ENCODE assay signal across 35 cellular contexts in the genomic region with DNA sequence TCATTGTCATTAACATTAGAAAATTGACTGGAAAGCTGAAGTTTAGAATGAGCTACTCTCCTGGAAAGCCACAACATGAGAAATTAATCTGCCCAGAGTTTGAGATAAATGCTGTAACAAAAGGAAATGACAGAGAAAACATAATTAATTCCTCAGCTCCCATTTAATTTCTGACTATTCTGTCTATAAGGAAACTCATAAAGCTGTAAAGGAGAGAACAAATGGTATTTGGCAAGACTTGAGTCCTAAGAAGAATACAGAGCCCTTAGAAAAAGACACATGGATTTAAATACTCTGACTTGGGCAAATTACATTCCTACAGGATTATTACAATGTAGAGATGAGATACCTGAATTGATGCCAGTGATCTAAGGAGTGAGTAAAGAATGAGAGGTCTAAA.
DNase-seq lines count a peak whose midpoint lies in the region; ATAC-seq, FAIRE-seq and TF ChIP-seq lines count a peak whose summit lies in the region.
"Had no signal": no experiment of that assay in that cellular context is flagged by ENCODE, and none has a peak within 500 bp of the region (broad histone marks: within the 10 kb centered on the region; RNA-seq: fewer than 3 reads in every experiment).

No MANE protein-coding gene starts in this region.

- H3K36me3 ChIP-seq in GM23338 (ENCODE audit: insufficient read depth) (no peaks in the 10 kb centered on the region), HepG2 (replicated peaks in 1 of 2; ENCODE audit: control insufficient read depth in 1 of 2, insufficient read depth in 2 of 2, low read length in 2 of 2) (no peaks in the 10 kb centered on the region)
- H3K36me3 ChIP-seq in naive thymus-derived CD4-positive, alpha-beta T cell (ENCODE audit: control insufficient read depth in 2 of 3, insufficient read depth in 3 of 3, low read length in 3 of 3) = no peaks in the 10 kb centered on the region
- H3K36me3 ChIP-seq: BE2C; BLaER1; BLaER1 treated with 17β-estradiol and CSF1 and Interleukin-3, amounts not matched to agents 10 nM and 100 nM had no signal

- TF ChIP-seq RAD21 in HepG2 (CRISPR knock-in tag; IDR thresholded peaks at IDR 0.05) = no peak

- H3K27ac ChIP-seq in GM23338 (ENCODE audit: low read depth) (no peak overlapping the region), HepG2 (ENCODE audit: extremely low read length, insufficient read depth, low read length) (no peak overlapping the region)
- H3K27ac ChIP-seq in naive thymus-derived CD4-positive, alpha-beta T cell (ENCODE audit: low read depth, low read length) = no peak overlapping the region
- H3K27ac ChIP-seq: 22Rv1; A549; BLaER1; BLaER1 treated with 17β-estradiol and CSF1 and Interleukin-3, amounts not matched to agents 10 nM and 100 nM; C4-2B had no signal

- TF ChIP-seq POLR2A in HepG2 (IDR thresholded peaks at IDR 0.05; ENCODE audit: insufficient read depth in 1 of 2, low read depth in 2 of 2, low read length in 2 of 2) = no peak

- POLR2A ChIA-PET in activated CD4-positive, alpha-beta memory T cell treated with anti-CD3 and anti-CD28 coated beads, Interleukin-2, amount 10 ng/mL, durations not matched to agents 7 days and 5 days (lab: Charles Lee) = no interaction called here
- POLR2A ChIA-PET in naive thymus-derived CD4-positive, alpha-beta T cell (lab: Charles Lee) = no interaction called here
- POLR2A ChIA-PET in HepG2 (lab: Yijun Ruan, JAX) = no interaction called here

- CTCF ChIA-PET in activated CD4-positive, alpha-beta memory T cell treated with anti-CD3 and anti-CD28 coated beads, Interleukin-2, amount 10 ng/mL, durations not matched to agents 7 days and 5 days (lab: Charles Lee) = no interaction called here
- CTCF ChIA-PET in naive thymus-derived CD4-positive, alpha-beta T cell (lab: Charles Lee) = no interaction called here
- CTCF ChIA-PET in HepG2 (lab: Yijun Ruan, JAX; ENCODE audit: low intra/inter-chr PET ratio, low total read pairs) = no interaction called here

- no peak overlapping the region for H3K9ac ChIP-seq in HepG2 (ENCODE audit: insufficient read depth, low read depth, low read length)
- H3K9ac ChIP-seq: BLaER1; BLaER1 treated with 17β-estradiol and CSF1 and Interleukin-3, amounts not matched to agents 10 nM and 100 nM had no signal

- no peak for FAIRE-seq in HepG2 (lab: Jason Lieb, UNC)
- FAIRE-seq: A204.1, A549, D721Med had no signal

- H3K4me2 ChIP-seq in GM23338 (no peak overlapping the region), HepG2 (ENCODE audit: low read depth, low read length) (no peak overlapping the region)
- H3K4me2 ChIP-seq: A549; BLaER1; BLaER1 treated with 17β-estradiol and CSF1 and Interleukin-3, amounts not matched to agents 10 nM and 100 nM had no signal

- H3K4me3 ChIP-seq in GM23338 (no peak overlapping the region), HepG2 (replicated peaks in 1 of 3; ENCODE audit: insufficient read depth in 1 of 3, low read depth in 2 of 3, low read length in 3 of 3) (no peak overlapping the region)
- H3K4me3 ChIP-seq in naive thymus-derived CD4-positive, alpha-beta T cell (ENCODE audit: low read length) = no peak overlapping the region
- H3K4me3 ChIP-seq: A549; BLaER1; BLaER1 treated with 17β-estradiol and CSF1 and Interleukin-3, amounts not matched to agents 10 nM and 100 nM had no signal

- H3K9me3 ChIP-seq in naive thymus-derived CD4-positive, alpha-beta T cell (ENCODE audit: control insufficient read depth in 2 of 3, low read length in 3 of 3) = no peaks in the 10 kb centered on the region
- no peaks in the 10 kb centered on the region for H3K9me3 ChIP-seq in HepG2 (ENCODE audit: low read length)
- H3K9me3 ChIP-seq: A549; BE2C; BLaER1; BLaER1 treated with 17β-estradiol and CSF1 and Interleukin-3, amounts not matched to agents 10 nM and 100 nM; Caco-2 had no signal

- peak overlapping the region; percentile 22 for H3K27ac Mint-ChIP-seq in GM23338
- no peak overlapping the region for H3K27ac Mint-ChIP-seq in activated CD4-positive, alpha-beta memory T cell treated with anti-CD3 and anti-CD28 coated beads, Interleukin-2, amount 10 ng/mL, durations not matched to agents 7 days and 5 days
- H3K27ac Mint-ChIP-seq in naive thymus-derived CD4-positive, alpha-beta T cell = no peak overlapping the region
- H3K27ac Mint-ChIP-seq: B cell; CD14-positive monocyte; CD4-positive, alpha-beta memory T cell; CD4-positive, alpha-beta T cell; CD4-positive, CD25-positive, alpha-beta regulatory T cell; CD8-positive, alpha-beta memory T cell; CD8-positive, alpha-beta T cell had no signal

- no peak overlapping the region for H2AFZ ChIP-seq in GM23338
- no peak overlapping the region for H2AFZ ChIP-seq in HepG2 (ENCODE audit: low read length)

- ATAC-seq in GM23338 = no peak
- no peak for ATAC-seq in naive thymus-derived CD4-positive, alpha-beta T cell
- ATAC-seq in HepG2 = no peak
- ATAC-seq: A549; CD8-positive, alpha-beta T cell had no signal

- H3K4me3 Mint-ChIP-seq in GM23338 = no peak overlapping the region
- H3K4me3 Mint-ChIP-seq in activated CD4-positive, alpha-beta memory T cell treated with anti-CD3 and anti-CD28 coated beads, Interleukin-2, amount 10 ng/mL, durations not matched to agents 7 days and 5 days = no peak overlapping the region
- H3K4me3 Mint-ChIP-seq in naive thymus-derived CD4-positive, alpha-beta T cell = no peak overlapping the region
- H3K4me3 Mint-ChIP-seq: B cell; CD14-positive monocyte; CD4-positive, alpha-beta memory T cell; CD4-positive, alpha-beta T cell; CD4-positive, CD25-positive, alpha-beta regulatory T cell; CD8-positive, alpha-beta memory T cell; CD8-positive, alpha-beta T cell had no signal

- no peaks in the 10 kb centered on the region for H4K20me1 ChIP-seq in GM23338 (replicated peaks; ENCODE audit: insufficient read depth)
- no peaks in the 10 kb centered on the region for H4K20me1 ChIP-seq in HepG2 (ENCODE audit: insufficient read depth, low read length)
- H4K20me1 ChIP-seq: BLaER1; BLaER1 treated with 17β-estradiol and CSF1 and Interleukin-3, amounts not matched to agents 10 nM and 100 nM had no signal

- TF ChIP-seq CTCF in GM23338 (conservative IDR thresholded peaks at IDR 0.05; ENCODE audit: low read depth in 2 of 2) (no peak), HepG2 (CRISPR knock-in tag; IDR thresholded peaks at IDR 0.05) (no peak)

- BruUV-seq in HepG2 (replicated peaks; lab: Mats Ljungman, UMichigan) = no TSS peak

- no peaks in the 10 kb centered on the region for H3K27me3 ChIP-seq in GM23338 (ENCODE audit: insufficient read depth)
- H3K27me3 ChIP-seq in naive thymus-derived CD4-positive, alpha-beta T cell (ENCODE audit: control insufficient read depth in 2 of 2, insufficient read depth in 2 of 2, low read length in 2 of 2) = no peaks in the 10 kb centered on the region
- no peaks in the 10 kb centered on the region for H3K27me3 ChIP-seq in HepG2 (ENCODE audit: control insufficient read depth in 1 of 2, insufficient read depth in 2 of 2, low read length in 2 of 2)
- H3K27me3 ChIP-seq: BE2C; BLaER1; BLaER1 treated with 17β-estradiol and CSF1 and Interleukin-3, amounts not matched to agents 10 nM and 100 nM had no signal

- H3K4me1 Mint-ChIP-seq in GM23338 = peaks cover 8% of the 10 kb centered on the region; the same call in 2 of the 3 replicates
- H3K4me1 Mint-ChIP-seq in activated CD4-positive, alpha-beta memory T cell treated with anti-CD3 and anti-CD28 coated beads, Interleukin-2, amount 10 ng/mL, durations not matched to agents 7 days and 5 days = no peaks in the 10 kb centered on the region
- H3K4me1 Mint-ChIP-seq in naive thymus-derived CD4-positive, alpha-beta T cell = no peaks in the 10 kb centered on the region
- H3K4me1 Mint-ChIP-seq: B cell; CD14-positive monocyte; CD4-positive, alpha-beta memory T cell; CD4-positive, CD25-positive, alpha-beta regulatory T cell; CD8-positive, alpha-beta memory T cell had no signal

- H3K4me1 ChIP-seq in GM23338 (ENCODE audit: insufficient read depth) (no peaks in the 10 kb centered on the region), HepG2 (ENCODE audit: insufficient read depth, low read length) (no peaks in the 10 kb centered on the region)
- no peaks in the 10 kb centered on the region for H3K4me1 ChIP-seq in naive thymus-derived CD4-positive, alpha-beta T cell (ENCODE audit: control insufficient read depth in 2 of 2, insufficient read depth in 2 of 2, low read length in 2 of 2)
- H3K4me1 ChIP-seq: A549; BE2C; BLaER1; BLaER1 treated with 17β-estradiol and CSF1 and Interleukin-3, amounts not matched to agents 10 nM and 100 nM; Caco-2 had no signal

- H3F3A ChIP-seq in GM23338 (replicated peaks; ENCODE audit: low read depth) = no peaks in the 10 kb centered on the region

- H3K27me3 Mint-ChIP-seq in GM23338 (ENCODE audit: insufficient read depth, low read depth, poor library complexity) = no peaks in the 10 kb centered on the region
- H3K27me3 Mint-ChIP-seq in activated CD4-positive, alpha-beta memory T cell treated with anti-CD3 and anti-CD28 coated beads, Interleukin-2, amount 10 ng/mL, durations not matched to agents 7 days and 5 days = no peaks in the 10 kb centered on the region
- H3K27me3 Mint-ChIP-seq in naive thymus-derived CD4-positive, alpha-beta T cell = no peaks in the 10 kb centered on the region
- H3K27me3 Mint-ChIP-seq: B cell; CD4-positive, alpha-beta memory T cell; CD4-positive, alpha-beta T cell; CD4-positive, CD25-positive, alpha-beta regulatory T cell; CD8-positive, alpha-beta memory T cell had no signal

- TF ChIP-seq EP300 in HepG2 (IDR thresholded peaks at IDR 0.05; ENCODE audit: low read depth in 2 of 2, low read length in 2 of 2) = no peak
- no peak for TF ChIP-seq EP300 in HepG2 (CRISPR knock-in tag; IDR thresholded peaks at IDR 0.05; ENCODE audit: borderline replicate concordance)

- H3K36me3 Mint-ChIP-seq in GM23338 (ENCODE audit: low read depth) = no peaks in the 10 kb centered on the region
- H3K36me3 Mint-ChIP-seq in activated CD4-positive, alpha-beta memory T cell treated with anti-CD3 and anti-CD28 coated beads, Interleukin-2, amount 10 ng/mL, durations not matched to agents 7 days and 5 days (ENCODE audit: low read depth) = no peaks in the 10 kb centered on the region
- H3K36me3 Mint-ChIP-seq in naive thymus-derived CD4-positive, alpha-beta T cell = no peaks in the 10 kb centered on the region
- H3K36me3 Mint-ChIP-seq: CD14-positive monocyte; CD4-positive, alpha-beta memory T cell; CD4-positive, CD25-positive, alpha-beta regulatory T cell; CD8-positive, alpha-beta memory T cell; CD8-positive, alpha-beta T cell had no signal

- intact Hi-C loops in naive thymus-derived CD4-positive, alpha-beta T cell (cut with micrococcal nuclease) = no loop called here
- intact Hi-C loops in HepG2 (cut with micrococcal nuclease; ENCODE audit: unreplicated experiment) = no loop called here

- no peaks in the 10 kb centered on the region for H3K9me2 ChIP-seq in GM23338 (ENCODE audit: insufficient read depth)

- DNase-seq in A172 (ENCODE audit: low spot score) (peak; percentile 10), GM23338 (ENCODE audit: low spot score) (no peak), NCI-H226 (peak; percentile 23), HepG2 (ENCODE audit: low spot score) (no peak)
- no peak for DNase-seq in activated CD4-positive, alpha-beta memory T cell treated with anti-CD3 and anti-CD28 coated beads, Interleukin-2, amount 10 ng/mL, durations not matched to agents 7 days and 5 days
- no peak for DNase-seq in naive thymus-derived CD4-positive, alpha-beta T cell
- DNase-seq: 8988T; ACHN; AML-193; BE2C; C1 segment of cervical spinal cord; Caco-2; Calu3; CD4-positive, alpha-beta memory T cell; CD4-positive, alpha-beta T cell; CD4-positive, CD25-positive, alpha-beta regulatory T cell; CD8-positive, alpha-beta memory T cell; CD8-positive, alpha-beta T cell; COR-L47; DMS 273 treated with DMSO at 0.1 percent for 48 hours; DMS153; DMS53; DMS79; DMS79 treated with DMSO at 0.1 percent for 48 hours; DND-41; EL had no signal

- no peaks in the 10 kb centered on the region for H3K9me3 Mint-ChIP-seq in GM23338
- no peaks in the 10 kb centered on the region for H3K9me3 Mint-ChIP-seq in activated CD4-positive, alpha-beta memory T cell treated with anti-CD3 and anti-CD28 coated beads, Interleukin-2, amount 10 ng/mL, durations not matched to agents 7 days and 5 days
- H3K9me3 Mint-ChIP-seq in naive thymus-derived CD4-positive, alpha-beta T cell = peaks cover 0 to 1% (median 0%) of the 10 kb centered on the region in 11 donors
- H3K9me3 Mint-ChIP-seq: CD4-positive, alpha-beta T cell; CD8-positive, alpha-beta T cell had no signal

- in situ Hi-C loops in HepG2 (cut with HindIII; ENCODE audit: extremely low pct_ligation_motif_present, low pct_unique_long_range_greater_than_20kb) = no loop called here

- H3K79me2 ChIP-seq in GM23338 (replicated peaks; ENCODE audit: insufficient read depth) (no peaks in the 10 kb centered on the region), HepG2 (ENCODE audit: insufficient read depth, low read length) (no peaks in the 10 kb centered on the region)

Comparison
In these comparisons a context has a peak if more than half of its experiments do, and no peak if none do; other contexts are left out.
1. DNase-seq: peak in A172 (single experiment) and NCI-H226 (single experiment); none in GM23338 (single experiment), activated CD4-positive, alpha-beta memory T cell treated with anti-CD3 and anti-CD28 coated beads, Interleukin-2, amount 10 ng/mL, durations not matched to agents 7 days and 5 days (single experiment), naive thymus-derived CD4-positive, alpha-beta T cell (0 of 9) and HepG2 (single experiment).